In genomic region chr13:44755872-44756271, GRCh38 we compare ENCODE assay signal across 18 cellular contexts.
DNase-seq lines count a peak whose midpoint lies in the region; ATAC-seq and TF ChIP-seq lines count a peak whose summit lies in the region.
"Had no signal": no experiment of that assay in that cellular context is flagged by ENCODE, and none has a peak within 500 bp of the region (broad histone marks: within the 10 kb centered on the region; RNA-seq: fewer than 3 reads in every experiment).

No MANE protein-coding gene starts in this region.

- peak overlapping the region; percentile 35; the same call in 1 of the 2 replicates for H2BK120ac ChIP-seq in IMR-90 (ENCODE audit: low read depth, low read length)

- intact Hi-C loops in IMR-90 (cut with micrococcal nuclease), result loop anchor here (2.0 kb wide), 1 partner anchor 15 kb away; no protein-coding TSS in a partner anchor
- intact Hi-C loops in mammary epithelial cell (cut with micrococcal nuclease), result loop anchor here (5.0 kb wide), 2 partner anchors 61 to 179 kb away; partner anchors contain the start of gene TSC22D1

- H3K27ac ChIP-seq in IMR-90 (ENCODE audit: insufficient read depth, low read length) (no peak overlapping the region), mammary epithelial cell (ENCODE audit: insufficient read depth, low read depth, low read length) (peak overlapping the region; percentile 58), mucosa of rectum (ENCODE audit: low read depth in 2 of 2, low read length in 2 of 2) (peak overlapping the region; percentile 33 to 89)
- H3K27ac ChIP-seq: BLaER1 had no signal

- no peaks in the 10 kb centered on the region for H3K27me3 Mint-ChIP-seq in activated CD4-positive, alpha-beta T cell treated with anti-CD3 and anti-CD28 coated beads, Interleukin-2, amount 10 ng/mL, durations not matched to agents 7 days and 5 days

- H4K20me1 ChIP-seq in IMR-90 (ENCODE audit: insufficient read depth, low read length) (no peaks in the 10 kb centered on the region), mammary epithelial cell (ENCODE audit: insufficient read depth, low read length) (no peaks in the 10 kb centered on the region)
- H4K20me1 ChIP-seq: BLaER1 had no signal

- H3K4ac ChIP-seq in IMR-90 (ENCODE audit: low read depth, low read length), result peak overlapping the region; percentile 39; the same call in 1 of the 2 replicates

- peaks cover 14% of the 10 kb centered on the region for H3K9me1 ChIP-seq in IMR-90 (ENCODE audit: insufficient read depth, low read length)

- no peaks in the 10 kb centered on the region for H3K9me3 Mint-ChIP-seq in activated CD4-positive, alpha-beta T cell treated with anti-CD3 and anti-CD28 coated beads, Interleukin-2, amount 10 ng/mL, durations not matched to agents 7 days and 5 days
- H3K9me3 Mint-ChIP-seq: activated CD4-positive, alpha-beta memory T cell treated with anti-CD3 and anti-CD28 coated beads, Interleukin-2, amount 10 ng/mL, durations not matched to agents 7 days and 5 days; activated naive CD4-positive, alpha-beta T cell treated with anti-CD3 and anti-CD28 coated beads for 36 hours had no signal

- no peak overlapping the region for H4K91ac ChIP-seq in IMR-90 (ENCODE audit: insufficient read depth, low read depth, low read length)

- H3K27me3 ChIP-seq in IMR-90 (ENCODE audit: control insufficient read depth, insufficient read depth, low read length), result no peaks in the 10 kb centered on the region
- H3K27me3 ChIP-seq in mammary epithelial cell (ENCODE audit: insufficient read depth, low read length), result no peaks in the 10 kb centered on the region
- no peaks in the 10 kb centered on the region for H3K27me3 ChIP-seq in mucosa of rectum (ENCODE audit: control insufficient read depth in 2 of 2, insufficient read depth in 2 of 2, low read length in 2 of 2)
- H3K27me3 ChIP-seq: BLaER1, right atrium auricular region had no signal

- H3K56ac ChIP-seq in IMR-90 (ENCODE audit: extremely low read depth, insufficient read depth, low read length), result no peak overlapping the region

- H3K9me3 ChIP-seq in IMR-90 (ENCODE audit: control insufficient read depth, insufficient read depth, low read length), result no peaks in the 10 kb centered on the region
- no peaks in the 10 kb centered on the region for H3K9me3 ChIP-seq in mammary epithelial cell (replicated peaks; ENCODE audit: insufficient read depth, low read length)
- no peaks in the 10 kb centered on the region for H3K9me3 ChIP-seq in mucosa of rectum (ENCODE audit: control insufficient read depth in 2 of 2, low read length in 2 of 2)
- H3K9me3 ChIP-seq: BLaER1, right atrium auricular region had no signal

- no peak for TF ChIP-seq POLR2A in IMR-90 (IDR thresholded peaks at IDR 0.05; ENCODE audit: low read depth, low read length)

- H3K4me3 ChIP-seq in IMR-90 (ENCODE audit: insufficient read depth, low read depth, low read length) (no peak overlapping the region), mammary epithelial cell (replicated peaks in 1 of 3; ENCODE audit: insufficient read depth in 1 of 3, low read depth in 2 of 3, low read length in 3 of 3) (no peak overlapping the region), mucosa of rectum (ENCODE audit: low read length in 2 of 2) (peak overlapping the region in 1 of 2 donors; percentile 7)
- H3K4me3 ChIP-seq: BLaER1, right atrium auricular region had no signal

- H3K4me2 ChIP-seq in IMR-90 (ENCODE audit: low read depth, low read length), result peak overlapping the region; percentile 35; the same call in 1 of the 2 replicates
- H3K4me2 ChIP-seq in mammary epithelial cell (ENCODE audit: insufficient read depth, low read depth, low read length), result peak overlapping the region; percentile 31
- H3K4me2 ChIP-seq: BLaER1 had no signal

- no peak overlapping the region for H2AK5ac ChIP-seq in IMR-90 (ENCODE audit: low read depth, low read length)

- POLR2A ChIA-PET in IMR-90 (lab: Charles Lee; ENCODE audit: unreplicated experiment), result interaction anchor here (0.5 kb wide), 1 partner anchor 421 kb away, joined by 3 read pairs; no protein-coding TSS in a partner anchor
- POLR2A ChIA-PET in activated CD4-positive, alpha-beta T cell treated with anti-CD3 and anti-CD28 coated beads, Interleukin-2, amount 10 ng/mL, durations not matched to agents 7 days and 5 days (lab: Charles Lee), result no interaction called here

- H3K9ac ChIP-seq in IMR-90 (ENCODE audit: low read depth, low read length) (no peak overlapping the region), mammary epithelial cell (ENCODE audit: insufficient read depth, low read length) (no peak overlapping the region), mucosa of rectum (ENCODE audit: low read depth in 1 of 2, low read length in 2 of 2) (peak overlapping the region in 1 of 2 donors; percentile 54)
- H3K9ac ChIP-seq: BLaER1 had no signal

- in situ Hi-C loops in IMR-90 (cut with MboI; ENCODE audit: low sequenced_read_pairs) (no loop called here), mammary epithelial cell (cut with MboI; ENCODE audit: low sequenced_read_pairs in 2 of 2) (no loop called here)

- H3K4me1 Mint-ChIP-seq in activated CD4-positive, alpha-beta T cell treated with anti-CD3 and anti-CD28 coated beads, Interleukin-2, amount 10 ng/mL, durations not matched to agents 7 days and 5 days, result peaks cover 3% of the 10 kb centered on the region

- H3K18ac ChIP-seq in IMR-90 (ENCODE audit: low read depth, low read length), result peak overlapping the region; percentile 51; the same call in 1 of the 2 replicates

- H3K4me3 Mint-ChIP-seq in activated CD4-positive, alpha-beta T cell treated with anti-CD3 and anti-CD28 coated beads, Interleukin-2, amount 10 ng/mL, durations not matched to agents 7 days and 5 days, result no peak overlapping the region
- H3K4me3 Mint-ChIP-seq: activated CD4-positive, alpha-beta memory T cell treated with anti-CD3 and anti-CD28 coated beads, Interleukin-2, amount 10 ng/mL, durations not matched to agents 7 days and 5 days; activated naive CD4-positive, alpha-beta T cell treated with anti-CD3 and anti-CD28 coated beads for 36 hours had no signal

- peak overlapping the region; percentile 44; the same call in 1 of the 2 replicates for H3K14ac ChIP-seq in IMR-90 (replicated peaks; ENCODE audit: low read depth, low read length)

- H3K23ac ChIP-seq in IMR-90 (ENCODE audit: low read depth, low read length), result no peak overlapping the region

- no peaks in the 10 kb centered on the region for H3K36me3 Mint-ChIP-seq in activated CD4-positive, alpha-beta T cell treated with anti-CD3 and anti-CD28 coated beads, Interleukin-2, amount 10 ng/mL, durations not matched to agents 7 days and 5 days (ENCODE audit: low read depth)

- no peak overlapping the region for H2AK9ac ChIP-seq in IMR-90 (replicated peaks; ENCODE audit: low read depth, low read length, poor library complexity)

- dilution Hi-C loops in IMR-90 (cut with HindIII; ENCODE audit: low sequenced_read_pairs, unreplicated experiment) (no loop called here), mammary epithelial cell (cut with HindIII; ENCODE audit: low sequenced_read_pairs) (no loop called here)

- no CpG with 5 or more reads among the region's 6 CpGs for WGBS in IMR-90 (ENCODE audit: extremely low coverage in 2 of 2, insufficient read length in 1 of 2), 2 experiments
- WGBS in mammary epithelial cell (ENCODE audit: low coverage, missing lambda C conversion rate), result 40% methylated on average over 6 of the region's 6 CpGs

- peak overlapping the region; percentile 59 for H2BK20ac ChIP-seq in IMR-90 (ENCODE audit: low read depth, low read length)

- peak overlapping the region; percentile 38 for H2BK5ac ChIP-seq in IMR-90 (ENCODE audit: low read depth, low read length, poor library complexity, severe bottlenecking)

- H3K4me1 ChIP-seq in IMR-90 (ENCODE audit: control insufficient read depth, insufficient read depth, low read length), result peaks cover 12% of the 10 kb centered on the region
- H3K4me1 ChIP-seq in mammary epithelial cell (ENCODE audit: insufficient read depth, low read length), result peaks cover 45% of the 10 kb centered on the region
- H3K4me1 ChIP-seq in mucosa of rectum (ENCODE audit: control insufficient read depth in 2 of 2, insufficient read depth in 2 of 2, low read length in 2 of 2), result peaks cover 38 to 62% of the 10 kb centered on the region in 2 donors
- H3K4me1 ChIP-seq: BLaER1, right atrium auricular region had no signal

- H3K79me1 ChIP-seq in IMR-90 (ENCODE audit: low read depth in 1 of 2, low read length in 2 of 2), result no peaks in the 10 kb centered on the region

- TF ChIP-seq RAD21 in IMR-90 (IDR thresholded peaks at IDR 0.05; ENCODE audit: low read length), result no peak; the same call in 1 of the 2 replicates

- TF ChIP-seq CTCF in IMR-90 (conservative IDR thresholded peaks at IDR 0.05; ENCODE audit: low read depth, low read length) (no peak), mammary epithelial cell (conservative IDR thresholded peaks at IDR 0.05 in 1 of 2, IDR thresholded peaks at IDR 0.05 in 1 of 2; ENCODE audit: extremely low read depth in 1 of 2, insufficient read depth in 1 of 2, low read depth in 1 of 2, low read length in 2 of 2) (no peak)

- DNase-seq in AG08395 (ENCODE audit: low spot score) (peak; percentile 61), IMR-90 (peak; percentile 56), mammary epithelial cell (peak; percentile 84), NCI-H1105 (lab: John Stamatoyannopoulos, UW) (no peak)
- no peak for DNase-seq in activated CD4-positive, alpha-beta T cell treated with anti-CD3 and anti-CD28 coated beads, Interleukin-2, amount 10 ng/mL, durations not matched to agents 7 days and 5 days
- DNase-seq: activated CD4-positive, alpha-beta memory T cell treated with anti-CD3 and anti-CD28 coated beads, Interleukin-2, amount 10 ng/mL, durations not matched to agents 7 days and 5 days; activated naive CD4-positive, alpha-beta T cell treated with anti-CD3 and anti-CD28 coated beads for 36 hours; effector memory CD4-positive, alpha-beta T cell; GDM1; midbrain; NCI-H187; NCI-H82; SW 1271 had no signal

- no peaks in the 10 kb centered on the region for H3K36me3 ChIP-seq in IMR-90 (ENCODE audit: control insufficient read depth, insufficient read depth, low read length)
- H3K36me3 ChIP-seq in mammary epithelial cell (ENCODE audit: insufficient read depth, low read length), result no peaks in the 10 kb centered on the region
- no peaks in the 10 kb centered on the region for H3K36me3 ChIP-seq in mucosa of rectum (ENCODE audit: control insufficient read depth in 2 of 2, insufficient read depth in 2 of 2, low read length in 2 of 2)
- H3K36me3 ChIP-seq: BLaER1, right atrium auricular region had no signal

- no peak overlapping the region for H3K27ac Mint-ChIP-seq in activated CD4-positive, alpha-beta T cell treated with anti-CD3 and anti-CD28 coated beads, Interleukin-2, amount 10 ng/mL, durations not matched to agents 7 days and 5 days
- H3K27ac Mint-ChIP-seq: activated CD4-positive, alpha-beta memory T cell treated with anti-CD3 and anti-CD28 coated beads, Interleukin-2, amount 10 ng/mL, durations not matched to agents 7 days and 5 days; activated naive CD4-positive, alpha-beta T cell treated with anti-CD3 and anti-CD28 coated beads for 36 hours had no signal

- H4K5ac ChIP-seq in IMR-90 (ENCODE audit: low read depth, low read length), result no peak overlapping the region

- no peak overlapping the region for H2BK15ac ChIP-seq in IMR-90 (ENCODE audit: low read depth, low read length)

- peak overlapping the region in 1 of 2 experiments; percentile 36; a peak in 1 of 4 replicates for H4K8ac ChIP-seq in IMR-90 (ENCODE audit: low read depth in 2 of 2, low read length in 2 of 2)

- CTCF ChIA-PET in IMR-90 (lab: Yijun Ruan, JAX), result interaction anchor here (0.6 to 1.5 kb wide), 2 partner anchors 29 to 402 kb away, joined by 3 read pairs; no protein-coding TSS in a partner anchor
- CTCF ChIA-PET in mammary epithelial cell (lab: Charles Lee; ENCODE audit: low non-redundant PET), result no interaction called here
- CTCF ChIA-PET in activated CD4-positive, alpha-beta T cell treated with anti-CD3 and anti-CD28 coated beads, Interleukin-2, amount 10 ng/mL, durations not matched to agents 7 days and 5 days (lab: Charles Lee), result no interaction called here

- ATAC-seq in IMR-90 (ENCODE audit: low read depth), result no peak
- ATAC-seq in HG02798 (IDR thresholded peaks at IDR 0.05; ENCODE audit: poor library complexity, unreplicated experiment), result no peak
- ATAC-seq in GM18870 (IDR thresholded peaks at IDR 0.05; ENCODE audit: unreplicated experiment), result no peak

- BruUV-seq in IMR-90 (replicated peaks; lab: Mats Ljungman, UMichigan) (no TSS peak), mammary epithelial cell (replicated peaks; lab: Mats Ljungman, UMichigan) (no TSS peak)

- H2AFZ ChIP-seq in IMR-90 (replicated peaks; ENCODE audit: low read length, poor library complexity) (peak overlapping the region; percentile 66), mammary epithelial cell (ENCODE audit: low read depth, low read length) (peak overlapping the region; percentile 42)

- H3K79me2 ChIP-seq in mammary epithelial cell (ENCODE audit: insufficient read depth, low read length), result no peaks in the 10 kb centered on the region

Comparison
In these comparisons a context has a peak if more than half of its experiments do, and no peak if none do; other contexts are left out.
1. DNase-seq: peak in AG08395 (single experiment), IMR-90 (single experiment) and mammary epithelial cell (single experiment); none in NCI-H1105 (single experiment) and activated CD4-positive, alpha-beta T cell treated with anti-CD3 and anti-CD28 coated beads, Interleukin-2, amount 10 ng/mL, durations not matched to agents 7 days and 5 days (single experiment).